Comparison of ENCODE assay signal across 8 cellular contexts in the genomic region with DNA sequence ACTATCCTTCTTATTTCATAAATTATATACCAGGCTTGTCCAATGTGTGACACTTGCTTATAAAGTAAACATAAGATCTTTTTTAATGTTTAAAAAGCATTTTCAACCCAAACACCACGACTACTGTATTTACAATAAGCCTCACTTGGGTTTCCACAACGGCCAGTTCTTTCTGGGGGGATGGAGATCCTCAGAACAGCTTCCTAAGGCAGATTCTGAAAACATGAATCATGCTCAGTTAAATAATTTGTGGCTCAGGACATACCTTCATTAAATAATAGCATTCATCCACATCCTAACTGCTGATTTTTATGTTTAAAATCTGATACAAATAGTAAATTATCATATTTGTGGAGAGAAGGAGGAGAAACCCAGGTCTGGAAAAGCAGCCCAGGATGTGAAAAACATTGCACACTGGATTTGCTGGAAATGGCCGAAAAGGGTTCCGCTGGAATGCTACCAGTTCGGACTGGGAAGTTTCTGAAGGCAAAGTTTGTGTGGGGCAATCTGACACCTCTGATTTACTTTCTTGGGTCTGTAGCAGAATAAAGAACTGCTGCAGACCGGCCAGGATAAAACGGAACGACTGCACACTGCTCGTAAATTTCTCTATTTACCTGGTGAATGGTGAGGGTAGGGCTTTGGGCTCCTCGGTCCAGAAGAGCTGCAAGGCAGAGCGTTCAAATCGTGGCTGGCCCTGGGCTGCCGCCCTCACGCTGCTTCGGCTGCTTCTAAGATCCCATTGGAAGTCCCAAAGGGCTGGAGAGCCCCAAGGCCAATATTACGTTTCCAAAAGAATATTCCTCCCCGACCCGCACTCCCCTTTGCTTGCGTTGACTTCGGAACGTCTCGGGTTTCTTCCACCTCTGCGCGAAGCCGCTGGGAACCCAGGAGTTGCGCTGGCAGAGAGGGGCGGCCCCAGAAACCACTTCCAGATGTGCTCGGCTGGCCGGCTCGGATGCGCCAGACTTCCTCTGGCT. TPM values are rescaled to one million over a fixed set of nuclear protein-coding genes. Genes with fewer than 3 reads are reported as not detected.
DNase-seq lines count a peak whose midpoint lies in the region; TF ChIP-seq lines count a peak whose summit lies in the region.

A gene with protein sequence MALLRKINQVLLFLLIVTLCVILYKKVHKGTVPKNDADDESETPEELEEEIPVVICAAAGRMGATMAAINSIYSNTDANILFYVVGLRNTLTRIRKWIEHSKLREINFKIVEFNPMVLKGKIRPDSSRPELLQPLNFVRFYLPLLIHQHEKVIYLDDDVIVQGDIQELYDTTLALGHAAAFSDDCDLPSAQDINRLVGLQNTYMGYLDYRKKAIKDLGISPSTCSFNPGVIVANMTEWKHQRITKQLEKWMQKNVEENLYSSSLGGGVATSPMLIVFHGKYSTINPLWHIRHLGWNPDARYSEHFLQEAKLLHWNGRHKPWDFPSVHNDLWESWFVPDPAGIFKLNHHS (minus strand): TSS at position 910 of the 980 bp plus-strand sequence. CDS start 30,539 bp downstream, outside the sequence.

- H3K36me3 Mint-ChIP-seq in glutamatergic neuron (ENCODE audit: unreplicated experiment): no peaks in the 10 kb centered on the region
- no peaks in the 10 kb centered on the region for H3K36me3 Mint-ChIP-seq in progenitor cell of endocrine pancreas (ENCODE audit: insufficient read depth)

- H3K9me3 Mint-ChIP-seq in glutamatergic neuron (ENCODE audit: unreplicated experiment) (no peaks in the 10 kb centered on the region), progenitor cell of endocrine pancreas (ENCODE audit: low read depth) (no peaks in the 10 kb centered on the region)

- DNase-seq in glutamatergic neuron (peak; percentile 34), progenitor cell of endocrine pancreas (ENCODE audit: low spot score, unreplicated experiment) (no peak), DMS153 treated with DMSO at 0.1 percent for 48 hours (lab: John Stamatoyannopoulos, UW; ENCODE audit: unreplicated experiment) (no peak), SHP77 (lab: John Stamatoyannopoulos, UW) (no peak), medulla oblongata (ENCODE audit: extremely low spot score) (no peak)
- DNase-seq in activated CD8-positive, alpha-beta memory T cell treated with anti-CD3 and anti-CD28 coated beads for 24 hours: no peak

- H3K9me3 ChIP-seq in HEK293 (ENCODE audit: control insufficient read depth, insufficient read depth, low read depth, low read length): no peaks in the 10 kb centered on the region

- TF ChIP-seq CTCF in HEK293 (tag by site-specific recombination; IDR thresholded peaks at IDR 0.05): no peak
- no peak for TF ChIP-seq CTCF in VCaP (conservative IDR thresholded peaks at IDR 0.05)
- TF ChIP-seq CTCF in glutamatergic neuron (IDR thresholded peaks at IDR 0.05; ENCODE audit: partially characterized antibody, unreplicated experiment): no peak
- no peak for TF ChIP-seq CTCF in progenitor cell of endocrine pancreas (IDR thresholded peaks at IDR 0.05; ENCODE audit: unreplicated experiment)

- peak within 1 kb of the TSS; percentile 50 for H3K4me3 ChIP-seq in HEK293 (ENCODE audit: low read depth, low read length)

- no peaks in the 10 kb centered on the region; the same call in 1 of the 2 replicates for H3K4me1 ChIP-seq in HEK293 (ENCODE audit: control insufficient read depth, insufficient read depth, low read length)

- no peaks in the 10 kb centered on the region for H3K36me3 ChIP-seq in HEK293 (ENCODE audit: control insufficient read depth in 2 of 2, insufficient read depth in 1 of 2, low read length in 2 of 2)

- H3K27me3 Mint-ChIP-seq in glutamatergic neuron (ENCODE audit: unreplicated experiment) (no peaks in the 10 kb centered on the region), progenitor cell of endocrine pancreas (peaks cover 49% of the 10 kb centered on the region)

- CTCF ChIA-PET in HEK293 (lab: Yijun Ruan, JAX): interaction anchor here (0.9 kb wide), 1 partner anchor 59 kb away, joined by 5 read pairs; no protein-coding TSS in a partner anchor

- H3K4me3 Mint-ChIP-seq in glutamatergic neuron (ENCODE audit: unreplicated experiment) (peak within 1 kb of the TSS; percentile 75), progenitor cell of endocrine pancreas (ENCODE audit: low read depth) (peak within 1 kb of the TSS; percentile 70)

- H3K4me1 Mint-ChIP-seq in glutamatergic neuron (ENCODE audit: low read depth, unreplicated experiment) (peaks cover 2% of the 10 kb centered on the region), progenitor cell of endocrine pancreas (ENCODE audit: low read depth) (peaks cover 6% of the 10 kb centered on the region)

- peak within 1 kb of the TSS; percentile 7; the same call in 1 of the 2 replicates for H3K27ac ChIP-seq in HEK293 (ENCODE audit: extremely low read depth, low read depth, low read length)
- peak within 1 kb of the TSS; percentile 12; the same call in 1 of the 2 replicates for H3K27ac ChIP-seq in VCaP

- H3K27ac Mint-ChIP-seq in glutamatergic neuron (ENCODE audit: unreplicated experiment): no peak within 1 kb of the TSS
- H3K27ac Mint-ChIP-seq in progenitor cell of endocrine pancreas: peak within 1 kb of the TSS; percentile 76

- POLR2A ChIA-PET in HEK293 (lab: Yijun Ruan, JAX): interaction anchor here (1.1 to 1.5 kb wide), 3 partner anchors 14 to 93 kb away, joined by 3 to 7 read pairs (median 5); a partner anchor contains a TSS

TF ChIP-seq in HEK293, 187 proteins besides CTCF, POLR2A, EP300 and RAD21 (continues in another document):
- TF ChIP-seq GLIS2 (tag by site-specific recombination; IDR thresholded peaks at IDR 0.05): no peak
- no peak for TF ChIP-seq ZNF391 (tag by site-specific recombination; IDR thresholded peaks at IDR 0.05; ENCODE audit: borderline replicate concordance, low read depth)
- no peak for TF ChIP-seq ZNF248 (tag by site-specific recombination; IDR thresholded peaks at IDR 0.05)
- TF ChIP-seq, protein P1, sequence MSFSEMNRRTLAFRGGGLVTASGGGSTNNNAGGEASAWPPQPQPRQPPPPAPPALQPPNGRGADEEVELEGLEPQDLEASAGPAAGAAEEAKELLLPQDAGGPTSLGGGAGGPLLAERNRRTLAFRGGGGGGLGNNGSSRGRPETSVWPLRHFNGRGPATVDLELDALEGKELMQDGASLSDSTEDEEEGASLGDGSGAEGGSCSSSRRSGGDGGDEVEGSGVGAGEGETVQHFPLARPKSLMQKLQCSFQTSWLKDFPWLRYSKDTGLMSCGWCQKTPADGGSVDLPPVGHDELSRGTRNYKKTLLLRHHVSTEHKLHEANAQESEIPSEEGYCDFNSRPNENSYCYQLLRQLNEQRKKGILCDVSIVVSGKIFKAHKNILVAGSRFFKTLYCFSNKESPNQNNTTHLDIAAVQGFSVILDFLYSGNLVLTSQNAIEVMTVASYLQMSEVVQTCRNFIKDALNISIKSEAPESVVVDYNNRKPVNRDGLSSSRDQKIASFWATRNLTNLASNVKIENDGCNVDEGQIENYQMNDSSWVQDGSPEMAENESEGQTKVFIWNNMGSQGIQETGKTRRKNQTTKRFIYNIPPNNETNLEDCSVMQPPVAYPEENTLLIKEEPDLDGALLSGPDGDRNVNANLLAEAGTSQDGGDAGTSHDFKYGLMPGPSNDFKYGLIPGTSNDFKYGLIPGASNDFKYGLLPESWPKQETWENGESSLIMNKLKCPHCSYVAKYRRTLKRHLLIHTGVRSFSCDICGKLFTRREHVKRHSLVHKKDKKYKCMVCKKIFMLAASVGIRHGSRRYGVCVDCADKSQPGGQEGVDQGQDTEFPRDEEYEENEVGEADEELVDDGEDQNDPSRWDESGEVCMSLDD (tag by site-specific recombination; IDR thresholded peaks at IDR 0.05): no peak
- no peak for TF ChIP-seq ZNF140 (tag by site-specific recombination; IDR thresholded peaks at IDR 0.05)
- TF ChIP-seq ZNF184 (tag by site-specific recombination; IDR thresholded peaks at IDR 0.05): no peak
- TF ChIP-seq, protein P2, sequence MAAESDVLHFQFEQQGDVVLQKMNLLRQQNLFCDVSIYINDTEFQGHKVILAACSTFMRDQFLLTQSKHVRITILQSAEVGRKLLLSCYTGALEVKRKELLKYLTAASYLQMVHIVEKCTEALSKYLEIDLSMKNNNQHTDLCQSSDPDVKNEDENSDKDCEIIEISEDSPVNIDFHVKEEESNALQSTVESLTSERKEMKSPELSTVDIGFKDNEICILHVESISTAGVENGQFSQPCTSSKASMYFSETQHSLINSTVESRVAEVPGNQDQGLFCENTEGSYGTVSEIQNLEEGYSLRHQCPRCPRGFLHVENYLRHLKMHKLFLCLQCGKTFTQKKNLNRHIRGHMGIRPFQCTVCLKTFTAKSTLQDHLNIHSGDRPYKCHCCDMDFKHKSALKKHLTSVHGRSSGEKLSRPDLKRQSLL (tag by site-specific recombination; IDR thresholded peaks at IDR 0.05): no peak
- TF ChIP-seq KLF9 (tag by site-specific recombination; IDR thresholded peaks at IDR 0.05; ENCODE audit: low read depth): peak; percentile 37; the same call in 1 of the 2 replicates
- TF ChIP-seq ZNF777 (tag by site-specific recombination; IDR thresholded peaks at IDR 0.05; ENCODE audit: borderline replicate concordance): no peak
- TF ChIP-seq ZIC2 (tag by site-specific recombination; IDR thresholded peaks at IDR 0.05): no peak
- TF ChIP-seq TRIM28 (IDR thresholded peaks at IDR 0.05; ENCODE audit: borderline replicate concordance, low read length): no peak
- no peak for TF ChIP-seq MEIS1 (CRISPR knock-in tag; IDR thresholded peaks at IDR 0.05; ENCODE audit: borderline replicate concordance)
- TF ChIP-seq ZNF37A (tag by site-specific recombination; IDR thresholded peaks at IDR 0.05): no peak
- TF ChIP-seq HOXD13 (CRISPR knock-in tag; IDR thresholded peaks at IDR 0.05; ENCODE audit: borderline replicate concordance): no peak
- no peak for TF ChIP-seq ZNF214 (tag by site-specific recombination; IDR thresholded peaks at IDR 0.05; ENCODE audit: borderline replicate concordance)
- TF ChIP-seq ZFP69B (tag by site-specific recombination; IDR thresholded peaks at IDR 0.05): no peak
- TF ChIP-seq SP7 (tag by site-specific recombination; IDR thresholded peaks at IDR 0.05): no peak
- TF ChIP-seq ZNF76 (tag by site-specific recombination; IDR thresholded peaks at IDR 0.05; ENCODE audit: borderline replicate concordance, low read depth): peak; percentile 33; the same call in 1 of the 2 replicates
- TF ChIP-seq ZNF23 (tag by site-specific recombination; IDR thresholded peaks at IDR 0.05; ENCODE audit: borderline replicate concordance): no peak

RNA-seq across cellular contexts. Expression of the gene that starts here (rescaled TPM):
- total RNA-seq in glutamatergic neuron (ENCODE audit: unreplicated experiment) (not detected), progenitor cell of endocrine pancreas (0.46 and 0.80 TPM in 2 replicates)

Comparison
In these comparisons a context has a peak if more than half of its experiments do, and no peak if none do; other contexts are left out.
1. Peak in DNase-seq in glutamatergic neuron; RNA of the gene not detected or under 1 TPM.